In the genomic region with DNA sequence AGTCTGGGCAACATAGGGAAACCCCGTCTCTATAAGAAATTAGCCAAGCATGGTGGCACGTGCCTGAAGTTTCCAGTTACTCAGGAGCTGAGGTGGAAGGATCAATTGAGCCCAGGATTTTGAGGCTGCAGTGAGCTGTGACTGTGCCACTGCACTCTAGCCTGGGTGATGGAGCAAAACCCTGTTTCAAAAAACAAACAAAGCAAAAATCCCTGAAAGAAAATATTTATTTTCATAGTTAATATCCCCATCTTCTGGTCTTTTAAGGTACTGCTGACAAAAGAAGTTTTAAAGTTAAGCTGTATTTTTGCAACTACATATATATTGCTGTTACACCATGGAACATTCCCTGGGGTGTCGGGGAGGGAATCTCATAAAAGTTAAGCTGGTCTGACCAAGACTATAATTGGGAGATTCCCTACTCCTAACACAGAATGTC, we compare ENCODE assay signal across 1 cellular context.
TF ChIP-seq lines count a peak whose summit lies in the region.

No MANE protein-coding gene starts in this region.

TF ChIP-seq in SK-N-SH treated with all-trans-retinoic acid at 6 μM for 48 hours, 23 proteins besides CTCF, POLR2A, EP300 and RAD21 (continued from another document):
- TF ChIP-seq, protein P1, sequence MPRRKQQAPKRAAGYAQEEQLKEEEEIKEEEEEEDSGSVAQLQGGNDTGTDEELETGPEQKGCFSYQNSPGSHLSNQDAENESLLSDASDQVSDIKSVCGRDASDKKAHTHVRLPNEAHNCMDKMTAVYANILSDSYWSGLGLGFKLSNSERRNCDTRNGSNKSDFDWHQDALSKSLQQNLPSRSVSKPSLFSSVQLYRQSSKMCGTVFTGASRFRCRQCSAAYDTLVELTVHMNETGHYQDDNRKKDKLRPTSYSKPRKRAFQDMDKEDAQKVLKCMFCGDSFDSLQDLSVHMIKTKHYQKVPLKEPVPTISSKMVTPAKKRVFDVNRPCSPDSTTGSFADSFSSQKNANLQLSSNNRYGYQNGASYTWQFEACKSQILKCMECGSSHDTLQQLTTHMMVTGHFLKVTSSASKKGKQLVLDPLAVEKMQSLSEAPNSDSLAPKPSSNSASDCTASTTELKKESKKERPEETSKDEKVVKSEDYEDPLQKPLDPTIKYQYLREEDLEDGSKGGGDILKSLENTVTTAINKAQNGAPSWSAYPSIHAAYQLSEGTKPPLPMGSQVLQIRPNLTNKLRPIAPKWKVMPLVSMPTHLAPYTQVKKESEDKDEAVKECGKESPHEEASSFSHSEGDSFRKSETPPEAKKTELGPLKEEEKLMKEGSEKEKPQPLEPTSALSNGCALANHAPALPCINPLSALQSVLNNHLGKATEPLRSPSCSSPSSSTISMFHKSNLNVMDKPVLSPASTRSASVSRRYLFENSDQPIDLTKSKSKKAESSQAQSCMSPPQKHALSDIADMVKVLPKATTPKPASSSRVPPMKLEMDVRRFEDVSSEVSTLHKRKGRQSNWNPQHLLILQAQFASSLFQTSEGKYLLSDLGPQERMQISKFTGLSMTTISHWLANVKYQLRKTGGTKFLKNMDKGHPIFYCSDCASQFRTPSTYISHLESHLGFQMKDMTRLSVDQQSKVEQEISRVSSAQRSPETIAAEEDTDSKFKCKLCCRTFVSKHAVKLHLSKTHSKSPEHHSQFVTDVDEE (CRISPR knock-in tag; IDR thresholded peaks at IDR 0.05), result no peak
- no peak for TF ChIP-seq OSR1 (CRISPR knock-in tag; IDR thresholded peaks at IDR 0.05)
